In the genomic region with DNA sequence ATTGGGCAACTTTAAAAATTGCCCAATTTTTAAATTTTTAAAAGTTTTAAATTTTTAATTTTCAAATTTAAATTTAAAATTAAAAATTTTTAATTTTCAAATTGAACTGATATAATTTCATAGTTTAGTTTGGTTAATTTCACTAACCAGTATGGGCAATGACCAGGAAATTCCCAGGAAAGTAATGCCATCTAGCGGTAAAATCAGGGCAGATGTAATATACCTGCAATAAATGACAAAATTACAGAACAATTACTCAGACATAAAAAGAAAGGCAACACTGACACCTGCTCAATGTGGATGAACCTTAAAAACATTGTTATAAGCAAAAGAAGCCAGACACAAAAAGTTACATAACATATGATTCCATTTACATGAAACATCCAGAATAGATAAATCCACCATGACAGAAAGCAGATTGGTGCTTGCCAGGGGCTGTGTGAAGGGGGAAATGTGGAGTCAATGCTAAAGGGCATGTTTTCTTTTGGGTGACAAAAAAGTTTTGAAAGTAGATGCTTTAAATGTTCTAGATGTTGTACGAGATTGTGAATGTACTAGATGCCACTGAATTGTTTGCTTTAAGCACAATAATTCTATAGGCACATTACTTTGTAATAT, we compare ENCODE assay signal across 8 cellular contexts. TPM values are rescaled to one million over a fixed set of nuclear protein-coding genes. Genes with fewer than 3 reads are reported as not detected.
DNase-seq lines count a peak whose midpoint lies in the region; ATAC-seq and TF ChIP-seq lines count a peak whose summit lies in the region.

No MANE protein-coding gene starts in this region.

- ATAC-seq in Right ventricle myocardium superior (ENCODE audit: poor library complexity) (peak; percentile 84), GM21423 (IDR thresholded peaks at IDR 0.05; ENCODE audit: unreplicated experiment) (no peak)

- H3F3A ChIP-seq in neural cell (ENCODE audit: insufficient read depth, low read length, poor library complexity, severe bottlenecking), result no peaks in the 10 kb centered on the region

- no peaks in the 10 kb centered on the region for H4K20me1 ChIP-seq in neural cell (ENCODE audit: insufficient read depth)

- 9 to 16% methylated on average over 2 of the region's 2 CpGs for WGBS in esophagus squamous epithelium, 2 donors

- H3K9ac ChIP-seq in neural cell (ENCODE audit: low read length), result no peak overlapping the region

- peak; percentile 56 to 84 (median 74) for TF ChIP-seq CTCF in esophagus squamous epithelium (IDR thresholded peaks at IDR 0.05)
- TF ChIP-seq CTCF in neural cell (IDR thresholded peaks at IDR 0.05; ENCODE audit: poor library complexity, severe bottlenecking), result peak; percentile 80

- no peaks in the 10 kb centered on the region for H3K4me1 ChIP-seq in esophagus squamous epithelium

- H3K4me2 ChIP-seq in neural cell (ENCODE audit: low read length), result no peak overlapping the region

- H3K27me3 ChIP-seq in esophagus squamous epithelium (peaks cover 0 to 9% (median 0%) of the 10 kb centered on the region in 4 donors), neural cell (ENCODE audit: insufficient read depth, low read depth, low read length) (no peaks in the 10 kb centered on the region)

- H3K4me3 ChIP-seq in esophagus squamous epithelium, result no peak overlapping the region
- no peak overlapping the region for H3K4me3 ChIP-seq in neural cell (ENCODE audit: low read length)

- TF ChIP-seq POLR2A in esophagus squamous epithelium (IDR thresholded peaks at IDR 0.05), result no peak

- no peaks in the 10 kb centered on the region for H3K79me2 ChIP-seq in neural cell (replicated peaks; ENCODE audit: insufficient read depth, low read length)

- intact Hi-C loops in Right ventricle myocardium superior (cut with DNase I), result loop anchor here (2.0 kb wide), 1 partner anchor 137 kb away; no protein-coding TSS in a partner anchor
- intact Hi-C loops in cardiac septum (cut with DNase I), result loop anchor here (2.0 kb wide), 1 partner anchor 137 kb away; no protein-coding TSS in a partner anchor
- intact Hi-C loops in esophagus squamous epithelium (cut with DNase I), result loop anchor here (2.0 kb wide), 1 partner anchor 137 kb away; no protein-coding TSS in a partner anchor

- no peak overlapping the region for H3K27ac ChIP-seq in esophagus squamous epithelium
- H3K27ac ChIP-seq in neural cell (ENCODE audit: low read length), result no peak overlapping the region

- H3K9me2 ChIP-seq in neural cell (ENCODE audit: insufficient read depth, low read length), result no peaks in the 10 kb centered on the region

- DNase-seq in Right ventricle myocardium superior (no peak), cardiac septum (ENCODE audit: low spot score) (no peak), KBM-7 (peak; percentile 46), SKM-1 (lab: John Stamatoyannopoulos, UW; ENCODE audit: unreplicated experiment) (peak; percentile 11), esophagus squamous epithelium (lab: John Stamatoyannopoulos, UW) (no peak), NCI-H128 (lab: John Stamatoyannopoulos, UW; ENCODE audit: unreplicated experiment) (no peak)

- H2AFZ ChIP-seq in neural cell (ENCODE audit: low read depth, low read length), result no peak overlapping the region

- no peaks in the 10 kb centered on the region for H3K36me3 ChIP-seq in esophagus squamous epithelium
- H3K36me3 ChIP-seq in neural cell (ENCODE audit: insufficient read depth, low read length), result no peaks in the 10 kb centered on the region

- TF ChIP-seq EP300 in neural cell (conservative IDR thresholded peaks at IDR 0.05; ENCODE audit: poor library complexity, severe bottlenecking), result no peak

- in situ Hi-C loops in KBM-7 (cut with MboI; ENCODE audit: low pct_unique_long_range_greater_than_20kb, low sequenced_read_pairs), result loop anchor here (25.0 kb wide), 1 partner anchor 127 kb away; no protein-coding TSS in a partner anchor

- TF ChIP-seq RAD21 in neural cell (conservative IDR thresholded peaks at IDR 0.05), result peak; percentile 77

- no peaks in the 10 kb centered on the region for H3K9me3 ChIP-seq in esophagus squamous epithelium
- no peaks in the 10 kb centered on the region for H3K9me3 ChIP-seq in neural cell (ENCODE audit: low read length)

TF ChIP-seq in neural cell, 6 proteins besides CTCF, POLR2A, EP300 and RAD21:
- TF ChIP-seq SMC3 (conservative IDR thresholded peaks at IDR 0.05; ENCODE audit: poor library complexity), result peak; percentile 82
- TF ChIP-seq, protein P1, sequence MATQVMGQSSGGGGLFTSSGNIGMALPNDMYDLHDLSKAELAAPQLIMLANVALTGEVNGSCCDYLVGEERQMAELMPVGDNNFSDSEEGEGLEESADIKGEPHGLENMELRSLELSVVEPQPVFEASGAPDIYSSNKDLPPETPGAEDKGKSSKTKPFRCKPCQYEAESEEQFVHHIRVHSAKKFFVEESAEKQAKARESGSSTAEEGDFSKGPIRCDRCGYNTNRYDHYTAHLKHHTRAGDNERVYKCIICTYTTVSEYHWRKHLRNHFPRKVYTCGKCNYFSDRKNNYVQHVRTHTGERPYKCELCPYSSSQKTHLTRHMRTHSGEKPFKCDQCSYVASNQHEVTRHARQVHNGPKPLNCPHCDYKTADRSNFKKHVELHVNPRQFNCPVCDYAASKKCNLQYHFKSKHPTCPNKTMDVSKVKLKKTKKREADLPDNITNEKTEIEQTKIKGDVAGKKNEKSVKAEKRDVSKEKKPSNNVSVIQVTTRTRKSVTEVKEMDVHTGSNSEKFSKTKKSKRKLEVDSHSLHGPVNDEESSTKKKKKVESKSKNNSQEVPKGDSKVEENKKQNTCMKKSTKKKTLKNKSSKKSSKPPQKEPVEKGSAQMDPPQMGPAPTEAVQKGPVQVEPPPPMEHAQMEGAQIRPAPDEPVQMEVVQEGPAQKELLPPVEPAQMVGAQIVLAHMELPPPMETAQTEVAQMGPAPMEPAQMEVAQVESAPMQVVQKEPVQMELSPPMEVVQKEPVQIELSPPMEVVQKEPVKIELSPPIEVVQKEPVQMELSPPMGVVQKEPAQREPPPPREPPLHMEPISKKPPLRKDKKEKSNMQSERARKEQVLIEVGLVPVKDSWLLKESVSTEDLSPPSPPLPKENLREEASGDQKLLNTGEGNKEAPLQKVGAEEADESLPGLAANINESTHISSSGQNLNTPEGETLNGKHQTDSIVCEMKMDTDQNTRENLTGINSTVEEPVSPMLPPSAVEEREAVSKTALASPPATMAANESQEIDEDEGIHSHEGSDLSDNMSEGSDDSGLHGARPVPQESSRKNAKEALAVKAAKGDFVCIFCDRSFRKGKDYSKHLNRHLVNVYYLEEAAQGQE (IDR thresholded peaks at IDR 0.05; ENCODE audit: borderline replicate concordance), result no peak

RNA-seq across cellular contexts. Expression of a gene that starts 28.6 kb away (rescaled TPM):
- total RNA-seq in Right ventricle myocardium superior, result 1.3 TPM
- 3.1 TPM for total RNA-seq in cardiac septum
- total RNA-seq in esophagus squamous epithelium, result 1 to 10 TPM in 1 of 4 donors, under 1 TPM in 2, not detected in 1; 0.18 to 1.3 (median 0.23) TPM
- 0.04 TPM in 1 of 2 replicates, not detected in the other for polyA plus RNA-seq in neural cell
- polyA minus RNA-seq in neural cell, result under 0.01 and 0.12 TPM in 2 replicates

Comparison
In these comparisons a context has a peak if more than half of its experiments do, and no peak if none do; other contexts are left out.
1. DNase-seq: peak in KBM-7 (single experiment) and SKM-1 (single experiment); none in Right ventricle myocardium superior (single experiment), cardiac septum (single experiment), esophagus squamous epithelium (single experiment) and NCI-H128 (single experiment).